Comparison of ENCODE assay signal across 8 cellular contexts in genomic region chrX:141278306-141278705, GRCh38. TPM values are rescaled to one million over a fixed set of nuclear protein-coding genes. Genes with fewer than 3 reads are reported as not detected.
A peak's percentile ranks its signal among the peaks of the same experiment; 100 is the strongest.
DNase-seq lines count a peak whose midpoint lies in the region; ATAC-seq and TF ChIP-seq lines count a peak whose summit lies in the region.

No MANE protein-coding gene starts in this region.

- H3K4me1 ChIP-seq in smooth muscle cell (ENCODE audit: low read depth) (no peaks in the 10 kb centered on the region), Peyer's patch (no peaks in the 10 kb centered on the region)

- no peaks in the 10 kb centered on the region for H3F3A ChIP-seq in smooth muscle cell (ENCODE audit: low read depth)

- peak; percentile 7 for DNase-seq in AG08395 (ENCODE audit: low spot score)
- DNase-seq in NOMO-1 treated with DMSO at 0.1 percent for 48 hours (lab: John Stamatoyannopoulos, UW; ENCODE audit: unreplicated experiment), result peak; percentile 30
- peak; percentile 24 for DNase-seq in epithelial cell of esophagus (ENCODE audit: low read depth)
- DNase-seq in smooth muscle cell (lab: John Stamatoyannopoulos, UW; ENCODE audit: unreplicated experiment), result no peak
- no peak for DNase-seq in dedifferentiated amniotic fluid mesenchymal stem cell (ENCODE audit: extremely low spot score)
- no peak for DNase-seq in posterior vena cava (ENCODE audit: low spot score)
- DNase-seq in Peyer's patch, result no peak

- no peaks in the 10 kb centered on the region for H3K79me2 ChIP-seq in smooth muscle cell (ENCODE audit: low read depth)

- H3K27ac ChIP-seq in smooth muscle cell (ENCODE audit: low read depth) (no peak overlapping the region), Peyer's patch (no peak overlapping the region)

- 50% methylated on average over 3 of the region's 3 CpGs for WGBS in smooth muscle cell (ENCODE audit: low lambda C conversion rate)

- ATAC-seq in GM21723 (IDR thresholded peaks at IDR 0.05; ENCODE audit: unreplicated experiment), result peak; percentile 66

- no peaks in the 10 kb centered on the region for H3K36me3 ChIP-seq in smooth muscle cell (ENCODE audit: low read depth)
- no peaks in the 10 kb centered on the region for H3K36me3 ChIP-seq in Peyer's patch

- H3K9me3 ChIP-seq in smooth muscle cell (replicated peaks; ENCODE audit: low read depth) (no peaks in the 10 kb centered on the region), Peyer's patch (no peaks in the 10 kb centered on the region)

- H3K27me3 ChIP-seq in smooth muscle cell (ENCODE audit: low read depth) (no peaks in the 10 kb centered on the region), Peyer's patch (no peaks in the 10 kb centered on the region)

- peak; percentile 73 for TF ChIP-seq CTCF in epithelial cell of esophagus (IDR thresholded peaks at IDR 0.05; ENCODE audit: insufficient read depth, low read depth, low read length, missing control alignments)
- TF ChIP-seq CTCF in smooth muscle cell (IDR thresholded peaks at IDR 0.05; ENCODE audit: borderline replicate concordance, insufficient read depth, poor library complexity, severe bottlenecking), result peak; percentile 57
- no peak for TF ChIP-seq CTCF in Peyer's patch (IDR thresholded peaks at IDR 0.05)

- no peaks in the 10 kb centered on the region for H4K20me1 ChIP-seq in smooth muscle cell (ENCODE audit: low read depth)

- no peak overlapping the region for H3K9ac ChIP-seq in smooth muscle cell (ENCODE audit: low read depth)

- H3K4me2 ChIP-seq in smooth muscle cell, result no peak overlapping the region

- intact Hi-C loops in posterior vena cava (cut with DNase I), result no loop called here

- TF ChIP-seq POLR2A in Peyer's patch (IDR thresholded peaks at IDR 0.05), result no peak

- H3K4me3 ChIP-seq in epithelial cell of esophagus (ENCODE audit: low read length), result no peak overlapping the region
- no peak overlapping the region for H3K4me3 ChIP-seq in smooth muscle cell
- no peak overlapping the region for H3K4me3 ChIP-seq in Peyer's patch

- no peak overlapping the region for H2AFZ ChIP-seq in smooth muscle cell (ENCODE audit: low read depth)

RNA-seq across cellular contexts. Expression of gene SPANXC, which starts 36.0 kb away (rescaled TPM):
- total RNA-seq in smooth muscle cell (not detected in 2 replicates), posterior vena cava (not detected), Peyer's patch (not detected)
- polyA plus RNA-seq in smooth muscle cell, result not detected in 2 replicates

Comparison
In these comparisons a context has a peak if more than half of its experiments do, and no peak if none do; other contexts are left out.
1. DNase-seq: peak in AG08395 (single experiment), NOMO-1 treated with DMSO at 0.1 percent for 48 hours (single experiment) and epithelial cell of esophagus (single experiment); none in smooth muscle cell (single experiment), dedifferentiated amniotic fluid mesenchymal stem cell (single experiment), posterior vena cava (single experiment) and Peyer's patch (0 of 3).
2. CTCF ChIP-seq: peak in epithelial cell of esophagus (single experiment) and smooth muscle cell (single experiment); none in Peyer's patch (0 of 6).